In genomic region chr4:102246416-102246815, GRCh38 we compare ENCODE assay signal across 20 cellular contexts.
DNase-seq lines count a peak whose midpoint lies in the region; ATAC-seq and TF ChIP-seq lines count a peak whose summit lies in the region.
"Had no signal": no experiment of that assay in that cellular context is flagged by ENCODE, and none has a peak within 500 bp of the region (broad histone marks: within the 10 kb centered on the region; RNA-seq: fewer than 3 reads in every experiment).

No MANE protein-coding gene starts in this region.

- intact Hi-C loops in mammary epithelial cell (cut with micrococcal nuclease), result no loop called here
- intact Hi-C loops in MCF 10A (cut with micrococcal nuclease), result no loop called here
- intact Hi-C loops in PC-9 (cut with micrococcal nuclease; ENCODE audit: unreplicated experiment), result no loop called here
- intact Hi-C loops in transverse colon (cut with DNase I; ENCODE audit: low total_unique reads), result no loop called here
- intact Hi-C loops in tibial artery (cut with DNase I; ENCODE audit: low total_unique reads), result no loop called here

- no peaks in the 10 kb centered on the region for H3K36me3 ChIP-seq in mammary epithelial cell (ENCODE audit: insufficient read depth, low read length)
- no peaks in the 10 kb centered on the region for H3K36me3 ChIP-seq in PC-9 (ENCODE audit: low read depth)
- no peaks in the 10 kb centered on the region for H3K36me3 ChIP-seq in transverse colon
- H3K36me3 ChIP-seq in tibial artery, result no peaks in the 10 kb centered on the region
- H3K36me3 ChIP-seq: BE2C had no signal

- CTCF ChIA-PET in mammary epithelial cell (lab: Charles Lee; ENCODE audit: low non-redundant PET), result interaction anchor here (0.6 kb wide), 1 partner anchor 76 kb away, joined by 3 read pairs; no protein-coding TSS in a partner anchor
- CTCF ChIA-PET in MCF 10A (lab: Yijun Ruan, JAX), result interaction anchor here (0.6 to 1.1 kb wide), 4 partner anchors 11 to 1333 kb away, joined by 3 read pairs; no protein-coding TSS in a partner anchor
- CTCF ChIA-PET in PC-9 (lab: Charles Lee), result interaction anchor here (0.6 kb wide), 1 partner anchor 185 kb away, joined by 15 read pairs; no protein-coding TSS in a partner anchor

- no peak overlapping the region for H3K4me3 ChIP-seq in mammary epithelial cell (replicated peaks in 1 of 3; ENCODE audit: insufficient read depth in 1 of 3, low read depth in 2 of 3, low read length in 3 of 3)
- H3K4me3 ChIP-seq in PC-9, result no peak overlapping the region
- H3K4me3 ChIP-seq in transverse colon, result no peak overlapping the region
- no peak overlapping the region for H3K4me3 ChIP-seq in tibial artery
- H3K4me3 ChIP-seq: K562 had no signal

- H3K9me2 ChIP-seq in PC-9 (ENCODE audit: insufficient read depth), result no peaks in the 10 kb centered on the region

- H3K79me2 ChIP-seq in mammary epithelial cell (ENCODE audit: insufficient read depth, low read length) (no peaks in the 10 kb centered on the region), PC-9 (ENCODE audit: low read depth) (no peaks in the 10 kb centered on the region)

- H2AFZ ChIP-seq in mammary epithelial cell (ENCODE audit: low read depth, low read length), result no peak overlapping the region
- H2AFZ ChIP-seq in PC-9, result no peak overlapping the region

- H3K36me3 Mint-ChIP-seq in MCF 10A (ENCODE audit: insufficient read depth, unreplicated experiment) (no peaks in the 10 kb centered on the region), type B pancreatic cell (peaks cover 7% of the 10 kb centered on the region)
- H3K36me3 Mint-ChIP-seq: CD4-positive, CD25-positive, alpha-beta regulatory T cell had no signal

- peaks cover 2% of the 10 kb centered on the region for H3K9me3 ChIP-seq in mammary epithelial cell (replicated peaks; ENCODE audit: insufficient read depth, low read length)
- no peaks in the 10 kb centered on the region for H3K9me3 ChIP-seq in PC-9 (ENCODE audit: insufficient read depth, low read depth)
- no peaks in the 10 kb centered on the region for H3K9me3 ChIP-seq in transverse colon
- peaks cover 0 to 8% (median 0%) of the 10 kb centered on the region in 3 donors for H3K9me3 ChIP-seq in tibial artery
- H3K9me3 ChIP-seq: BE2C had no signal

- no peak for TF ChIP-seq EP300 in transverse colon (IDR thresholded peaks at IDR 0.05; ENCODE audit: low read depth)

- TF ChIP-seq CTCF in mammary epithelial cell (conservative IDR thresholded peaks at IDR 0.05 in 1 of 2, IDR thresholded peaks at IDR 0.05 in 1 of 2; ENCODE audit: extremely low read depth in 1 of 2, insufficient read depth in 1 of 2, low read depth in 1 of 2, low read length in 2 of 2), result no peak
- no peak for TF ChIP-seq CTCF in MCF 10A (IDR thresholded peaks at IDR 0.05; ENCODE audit: unreplicated experiment)
- no peak for TF ChIP-seq CTCF in PC-9 (conservative IDR thresholded peaks at IDR 0.05)
- TF ChIP-seq CTCF in type B pancreatic cell (conservative IDR thresholded peaks at IDR 0.05), result no peak
- no peak for TF ChIP-seq CTCF in transverse colon (IDR thresholded peaks at IDR 0.05)
- no peak for TF ChIP-seq CTCF in tibial artery (IDR thresholded peaks at IDR 0.05)

- BruUV-seq in mammary epithelial cell (replicated peaks; lab: Mats Ljungman, UMichigan) (no TSS peak), MCF 10A (replicated peaks; lab: Mats Ljungman, UMichigan) (no TSS peak), PC-9 (replicated peaks; lab: Mats Ljungman, UMichigan) (no TSS peak)

- no peaks in the 10 kb centered on the region for H3K4me1 Mint-ChIP-seq in MCF 10A (ENCODE audit: insufficient read depth, unreplicated experiment)
- no peaks in the 10 kb centered on the region for H3K4me1 Mint-ChIP-seq in type B pancreatic cell (ENCODE audit: unreplicated experiment)
- H3K4me1 Mint-ChIP-seq: CD4-positive, CD25-positive, alpha-beta regulatory T cell; CD8-positive, alpha-beta memory T cell; H9 had no signal

- TF ChIP-seq POLR2A in transverse colon (IDR thresholded peaks at IDR 0.05), result no peak

- H3K4me3 Mint-ChIP-seq in MCF 10A (ENCODE audit: unreplicated experiment), result no peak overlapping the region
- peak overlapping the region; percentile 34 for H3K4me3 Mint-ChIP-seq in type B pancreatic cell
- H3K4me3 Mint-ChIP-seq: CD4-positive, CD25-positive, alpha-beta regulatory T cell; CD8-positive, alpha-beta memory T cell; H9 had no signal

- no peaks in the 10 kb centered on the region for H3F3A ChIP-seq in PC-9 (ENCODE audit: insufficient read depth, low read depth)

- no peak overlapping the region for H3K9ac ChIP-seq in mammary epithelial cell (ENCODE audit: insufficient read depth, low read length)

- no peak overlapping the region for H3K27ac Mint-ChIP-seq in MCF 10A (ENCODE audit: low read depth, unreplicated experiment)
- peak overlapping the region; percentile 83 for H3K27ac Mint-ChIP-seq in type B pancreatic cell
- H3K27ac Mint-ChIP-seq: CD4-positive, CD25-positive, alpha-beta regulatory T cell; CD8-positive, alpha-beta memory T cell; H9 had no signal

- H4K20me1 ChIP-seq in mammary epithelial cell (ENCODE audit: insufficient read depth, low read length) (no peaks in the 10 kb centered on the region), PC-9 (ENCODE audit: insufficient read depth) (no peaks in the 10 kb centered on the region)

- peak; percentile 90 for ATAC-seq in esophagus mucosa
- no peak for ATAC-seq in GM18498 (IDR thresholded peaks at IDR 0.05; ENCODE audit: unreplicated experiment)
- ATAC-seq: K562 had no signal

- H3K27me3 ChIP-seq in mammary epithelial cell (ENCODE audit: insufficient read depth, low read length) (no peaks in the 10 kb centered on the region), PC-9 (ENCODE audit: insufficient read depth, low read depth) (no peaks in the 10 kb centered on the region), transverse colon (no peaks in the 10 kb centered on the region), tibial artery (no peaks in the 10 kb centered on the region)
- H3K27me3 ChIP-seq: BE2C had no signal

- 0% methylated on average over 4 of the region's 4 CpGs for WGBS in mammary epithelial cell (ENCODE audit: low coverage, missing lambda C conversion rate)
- WGBS in transverse colon (ENCODE audit: low coverage in 1 of 2), 2 donors, result 54 to 66% methylated on average over 4 of the region's 4 CpGs

- H3K9me3 Mint-ChIP-seq in MCF 10A (ENCODE audit: unreplicated experiment) (no peaks in the 10 kb centered on the region), type B pancreatic cell (peaks cover 12% of the 10 kb centered on the region)

- DNase-seq in mammary epithelial cell (peak; percentile 27), MCF 10A (ENCODE audit: unreplicated experiment) (no peak), PC-9 (peak; percentile 11 to 59), type B pancreatic cell (ENCODE audit: extremely low spot score, unreplicated experiment) (no peak), transverse colon (no peak), tibial artery (no peak)
- DNase-seq: ACHN; BE2C; C1 segment of cervical spinal cord; CD4-positive, CD25-positive, alpha-beta regulatory T cell; CD8-positive, alpha-beta memory T cell; COR-L47; DMS 273 treated with DMSO at 0.1 percent for 48 hours; DMS79; GDM1; H9; IMR-90 had no signal

- no peaks in the 10 kb centered on the region for H3K27me3 Mint-ChIP-seq in MCF 10A (ENCODE audit: insufficient read depth, unreplicated experiment)
- no peaks in the 10 kb centered on the region for H3K27me3 Mint-ChIP-seq in type B pancreatic cell
- H3K27me3 Mint-ChIP-seq: CD4-positive, CD25-positive, alpha-beta regulatory T cell had no signal

- H3K27ac ChIP-seq in mammary epithelial cell (ENCODE audit: insufficient read depth, low read depth, low read length) (no peak overlapping the region), PC-9 (0 out of 2 replicates have a peak overlapping the region, but pooled peaks have one; percentile 7), transverse colon (no peak overlapping the region), tibial artery (no peak overlapping the region)

- in situ Hi-C loops in mammary epithelial cell (cut with MboI; ENCODE audit: low sequenced_read_pairs in 2 of 2) (no loop called here), transverse colon (cut with MboI; ENCODE audit: low pct_ligation_motif_present in 1 of 4, low pct_unique_long_range_greater_than_20kb in 1 of 4, low sequenced_read_pairs in 3 of 4) (no loop called here)

- H3K4me2 ChIP-seq in mammary epithelial cell (ENCODE audit: insufficient read depth, low read depth, low read length), result no peak overlapping the region
- peak overlapping the region; percentile 11; the same call in 1 of the 2 replicates for H3K4me2 ChIP-seq in PC-9

- POLR2A ChIA-PET in MCF 10A (lab: Yijun Ruan, JAX), result interaction anchor here (0.6 to 1.1 kb wide), 2 partner anchors 9 to 620 kb away, joined by 4 read pairs; no protein-coding TSS in a partner anchor
- POLR2A ChIA-PET in PC-9 (lab: Charles Lee; ENCODE audit: unreplicated experiment), result no interaction called here

- no peaks in the 10 kb centered on the region for H3K4me1 ChIP-seq in mammary epithelial cell (ENCODE audit: insufficient read depth, low read length)
- H3K4me1 ChIP-seq in PC-9 (replicated peaks; ENCODE audit: insufficient read depth), result peaks cover 13% of the 10 kb centered on the region
- no peaks in the 10 kb centered on the region for H3K4me1 ChIP-seq in transverse colon
- no peaks in the 10 kb centered on the region for H3K4me1 ChIP-seq in tibial artery
- H3K4me1 ChIP-seq: BE2C had no signal

- dilution Hi-C loops in mammary epithelial cell (cut with HindIII; ENCODE audit: low sequenced_read_pairs), result no loop called here

Comparison
In these comparisons a context has a peak if more than half of its experiments do, and no peak if none do; other contexts are left out.
1. DNase-seq: peak in mammary epithelial cell (single experiment) and PC-9 (2 of 2); none in MCF 10A (single experiment), type B pancreatic cell (single experiment), transverse colon (single experiment) and tibial artery (0 of 2).